In the genomic region with DNA sequence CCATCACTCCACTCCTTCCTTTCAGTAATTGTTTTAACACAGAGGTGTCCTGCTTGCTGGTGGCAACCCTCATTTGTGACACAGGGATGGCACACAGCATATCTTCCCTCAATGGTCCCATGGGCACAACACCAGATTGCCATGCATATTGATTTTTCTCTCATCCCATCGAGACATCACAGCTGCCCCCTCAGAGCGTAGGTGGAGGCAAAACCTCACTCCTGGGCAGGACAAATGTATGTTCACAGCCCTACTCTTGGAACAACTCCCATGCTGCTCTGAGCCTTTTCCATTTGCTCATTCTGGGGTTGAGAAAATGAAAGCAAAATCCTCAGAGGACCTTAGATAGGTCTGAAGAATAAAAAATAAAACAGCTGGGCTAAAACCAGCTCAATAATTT, we compare ENCODE assay signal across 22 cellular contexts.
"Had no signal": no experiment of that assay in that cellular context is flagged by ENCODE, and none has a peak within 500 bp of the region (broad histone marks: within the 10 kb centered on the region; RNA-seq: fewer than 3 reads in every experiment).

No MANE protein-coding gene starts in this region.

- ATAC-seq: activated CD8-positive, alpha-beta memory T cell treated with anti-CD3 and anti-CD28 coated beads, Interleukin-2, amount 10 ng/mL, durations not matched to agents 7 days and 5 days; activated naive CD4-positive, alpha-beta T cell treated with anti-CD3 and anti-CD28 coated beads, Interleukin-2, amount 50 U/mL, for 72 hours; activated T-cell treated with anti-CD3 and anti-CD28 coated beads, Interleukin-2, amount 50 U/mL, for 4 hours; T-cell had no signal

- H3K27ac ChIP-seq: SK-N-MC had no signal

- DNase-seq: activated B cell treated with CpG ODN at 0.5 μM for 24 hours; activated CD4-positive, alpha-beta T cell treated with anti-CD3 and anti-CD28 coated beads for 1 hour; activated CD4-positive, alpha-beta T cell treated with anti-CD3 and anti-CD28 coated beads, Interleukin-2, amount 10 ng/mL, durations not matched to agents 24 days and 14 days; activated CD4-positive, alpha-beta T cell treated with anti-CD3 and anti-CD28 coated beads, Interleukin-2, amount 50 U/mL, for 48 hours; activated CD8-positive, alpha-beta memory T cell treated with anti-CD3 and anti-CD28 coated beads, Interleukin-2, amount 10 ng/mL, durations not matched to agents 7 days and 5 days; activated effector memory CD4-positive, alpha-beta T cell treated with anti-CD3 and anti-CD28 coated beads, Interleukin-2, amount 50 U/mL, for 16 hours; activated naive CD4-positive, alpha-beta T cell treated with Interleukin-2 at 50 U/mL for 16 hours; activated T-cell treated with anti-CD3 and anti-CD28 coated beads, Interleukin-2, amount 50 U/mL, for 4 hours; MG63; NCI-H1105; NCI-H1436 treated with DMSO at 0.1 percent for 48 hours; NCI-H187; NCI-H2081 treated with DMSO at 0.1 percent for 48 hours; NCI-H226; NCI-H526; NCI-H774; SIG-M5; T-cell; T-helper 2 cell; T1000 had no signal

- H3K27me3 ChIP-seq: MG63 had no signal

- H3K9me3 ChIP-seq: MG63 had no signal

- H3K36me3 ChIP-seq: MG63 had no signal

- H3K4me3 ChIP-seq: MG63, SK-N-MC had no signal
